ENCODE assay signal across 19 cellular contexts in genomic region chr14:51715742-51716141, GRCh38.
DNase-seq lines count a peak whose midpoint lies in the region; ATAC-seq and TF ChIP-seq lines count a peak whose summit lies in the region.
"Had no signal": no experiment of that assay in that cellular context is flagged by ENCODE, and none has a peak within 500 bp of the region (broad histone marks: within the 10 kb centered on the region; RNA-seq: fewer than 3 reads in every experiment).

No MANE protein-coding gene starts in this region.

- BruUV-seq in Caco-2 (replicated peaks; lab: Mats Ljungman, UMichigan) = no TSS peak

- no peak overlapping the region for H3K9ac ChIP-seq in endodermal cell (ENCODE audit: extremely low read depth, low read length, poor library complexity, severe bottlenecking)
- H3K9ac ChIP-seq in neural progenitor cell = no peak overlapping the region

- H3K9me3 Mint-ChIP-seq in Caco-2 (ENCODE audit: unreplicated experiment) (no peaks in the 10 kb centered on the region), endodermal cell (no peaks in the 10 kb centered on the region), neural progenitor cell (no peaks in the 10 kb centered on the region)
- H3K9me3 Mint-ChIP-seq: CD4-positive, CD25-positive, alpha-beta regulatory T cell had no signal

- H3K27ac Mint-ChIP-seq in Caco-2 (ENCODE audit: unreplicated experiment) (peak overlapping the region; percentile 63), endodermal cell (peak overlapping the region; percentile 63), neural progenitor cell (peak overlapping the region; percentile 53)

- H3K4me1 ChIP-seq in Caco-2 (peaks cover 20% of the 10 kb centered on the region), HEK293 (ENCODE audit: control insufficient read depth, insufficient read depth, low read length) (peaks cover 8% of the 10 kb centered on the region), endodermal cell (ENCODE audit: control insufficient read depth, insufficient read depth, low read length) (peaks cover 9% of the 10 kb centered on the region), neural progenitor cell (peaks cover 26% of the 10 kb centered on the region)
- H3K4me1 ChIP-seq: BE2C had no signal

- no peak overlapping the region for H3K27ac ChIP-seq in HEK293 (ENCODE audit: extremely low read depth, low read depth, low read length)
- no peak overlapping the region for H3K27ac ChIP-seq in endodermal cell (ENCODE audit: low read depth, low read length)
- no peak overlapping the region for H3K27ac ChIP-seq in neural progenitor cell
- no peak overlapping the region for H3K27ac ChIP-seq in RWPE1
- H3K27ac ChIP-seq: SJCRH30 had no signal

- no peaks in the 10 kb centered on the region for H4K20me1 ChIP-seq in neural progenitor cell (ENCODE audit: low read depth)

- H3K4me3 Mint-ChIP-seq in Caco-2 (ENCODE audit: unreplicated experiment) (peak overlapping the region; percentile 25), endodermal cell (peak overlapping the region; percentile 13), neural progenitor cell (peak overlapping the region; percentile 35)
- H3K4me3 Mint-ChIP-seq: CD4-positive, CD25-positive, alpha-beta regulatory T cell had no signal

- CTCF ChIA-PET in Caco-2 (lab: Charles Lee) = interaction anchor here (0.7 to 1.3 kb wide), 3 partner anchors 61 to 432 kb away, joined by 3 to 8 read pairs (median 5); partner anchors contain the start of gene FRMD6
- CTCF ChIA-PET in HEK293 (lab: Yijun Ruan, JAX) = interaction anchor here (0.6 to 1.3 kb wide), 5 partner anchors 21 to 777 kb away, joined by 3 to 4 read pairs (median 3); no protein-coding TSS in a partner anchor
- CTCF ChIA-PET in RWPE1 (lab: Yijun Ruan, JAX) = interaction anchor here (0.5 to 1.0 kb wide), 2 partner anchors 22 to 432 kb away, joined by 3 to 4 read pairs; no protein-coding TSS in a partner anchor

- H3K9me3 ChIP-seq in Caco-2 (no peaks in the 10 kb centered on the region), HEK293 (ENCODE audit: control insufficient read depth, insufficient read depth, low read depth, low read length) (no peaks in the 10 kb centered on the region), endodermal cell (ENCODE audit: control insufficient read depth, low read length) (no peaks in the 10 kb centered on the region), neural progenitor cell (ENCODE audit: low read depth) (no peaks in the 10 kb centered on the region)
- H3K9me3 ChIP-seq: BE2C, SJCRH30 had no signal

- WGBS in endodermal cell (ENCODE audit: insufficient coverage in 1 of 2, insufficient read length in 1 of 2), 2 experiments = 64% methylated on average over 2 of the region's 2 CpGs; no CpG with 5 or more reads in 1 of the 2 experiments

- no peak for TF ChIP-seq CTCF in Caco-2 (IDR thresholded peaks at IDR 0.05; ENCODE audit: insufficient read depth in 1 of 2, low read depth in 1 of 2, low read length in 1 of 2, severe bottlenecking in 1 of 2, unreplicated experiment in 1 of 2)
- TF ChIP-seq CTCF in HEK293 (tag by site-specific recombination; IDR thresholded peaks at IDR 0.05) = no peak
- TF ChIP-seq CTCF in endodermal cell (conservative IDR thresholded peaks at IDR 0.05) = no peak
- TF ChIP-seq CTCF in neural progenitor cell (IDR thresholded peaks at IDR 0.05) = no peak
- TF ChIP-seq CTCF in RWPE1 (conservative IDR thresholded peaks at IDR 0.05; ENCODE audit: low read depth) = no peak

- intact Hi-C loops in Caco-2 (cut with micrococcal nuclease; ENCODE audit: unreplicated experiment) = loop anchor here (1.0 kb wide), 1 partner anchor 432 kb away; no protein-coding TSS in a partner anchor

- ATAC-seq in GM19452 (IDR thresholded peaks at IDR 0.05; ENCODE audit: unreplicated experiment) = no peak
- ATAC-seq: GM12878, HepG2 had no signal

- no peak overlapping the region for H2AFZ ChIP-seq in neural progenitor cell (replicated peaks)

- H3K36me3 Mint-ChIP-seq in Caco-2 (ENCODE audit: insufficient read depth, unreplicated experiment) = peaks cover 84% of the 10 kb centered on the region
- peaks cover 29% of the 10 kb centered on the region for H3K36me3 Mint-ChIP-seq in endodermal cell (ENCODE audit: low read depth)
- peaks cover 21% of the 10 kb centered on the region for H3K36me3 Mint-ChIP-seq in neural progenitor cell

- H3K4me2 ChIP-seq in neural progenitor cell = peak overlapping the region; percentile 52

- H3K79me2 ChIP-seq in neural progenitor cell (ENCODE audit: low read depth) = no peaks in the 10 kb centered on the region

- no peaks in the 10 kb centered on the region for H3K27me3 Mint-ChIP-seq in Caco-2 (ENCODE audit: insufficient read depth, unreplicated experiment)
- H3K27me3 Mint-ChIP-seq in endodermal cell (ENCODE audit: insufficient read depth) = no peaks in the 10 kb centered on the region
- H3K27me3 Mint-ChIP-seq in neural progenitor cell (ENCODE audit: insufficient read depth, low read depth) = no peaks in the 10 kb centered on the region

- peaks cover 23% of the 10 kb centered on the region for H3K4me1 Mint-ChIP-seq in Caco-2 (ENCODE audit: low read depth, unreplicated experiment)
- peaks cover 22% of the 10 kb centered on the region for H3K4me1 Mint-ChIP-seq in endodermal cell
- peaks cover 33% of the 10 kb centered on the region for H3K4me1 Mint-ChIP-seq in neural progenitor cell
- H3K4me1 Mint-ChIP-seq: CD4-positive, CD25-positive, alpha-beta regulatory T cell had no signal

- H3K4me3 ChIP-seq in Caco-2 (ENCODE audit: low read depth, low read length) (no peak overlapping the region), HEK293 (ENCODE audit: low read depth, low read length) (no peak overlapping the region), endodermal cell (ENCODE audit: low read length) (no peak overlapping the region), neural progenitor cell (no peak overlapping the region)
- H3K4me3 ChIP-seq: GM12878, SJCRH30 had no signal

- H3K27me3 ChIP-seq in Caco-2 (replicated peaks; ENCODE audit: control insufficient read depth, insufficient read depth, low read length) (no peaks in the 10 kb centered on the region), endodermal cell (ENCODE audit: control insufficient read depth, insufficient read depth, low read length, poor library complexity, severe bottlenecking) (no peaks in the 10 kb centered on the region), neural progenitor cell (no peaks in the 10 kb centered on the region)
- H3K27me3 ChIP-seq: BE2C, SJCRH30 had no signal

- peak; percentile 31 to 55 for DNase-seq in Caco-2
- DNase-seq in endodermal cell = peak; percentile 57
- DNase-seq in neural progenitor cell (ENCODE audit: low spot score) = peak; percentile 47
- DNase-seq in activated T-cell treated with anti-CD3 and anti-CD28 coated beads, Interleukin-2, amount 50 U/mL, for 48 hours = no peak
- no peak for DNase-seq in COLO829 (ENCODE audit: low spot score)
- no peak for DNase-seq in RWPE1 (ENCODE audit: low spot score)
- DNase-seq: BE2C; CD4-positive, CD25-positive, alpha-beta regulatory T cell; GOT3; KG1; NCI-H2029; NCI-H446 treated with DMSO at 0.1 percent for 48 hours; NCI-H774; RPMI8226; SJCRH30 had no signal

- POLR2A ChIA-PET in Caco-2 (lab: Charles Lee) = interaction anchor here (1.6 kb wide), 1 partner anchor 63 kb away, joined by 6 read pairs; the partner anchor contains the start of gene FRMD6
- POLR2A ChIA-PET in HEK293 (lab: Yijun Ruan, JAX) = no interaction called here
- POLR2A ChIA-PET in RWPE1 (lab: Yijun Ruan, JAX; ENCODE audit: low non-redundant PET) = no interaction called here

- no peaks in the 10 kb centered on the region for H3F3A ChIP-seq in neural progenitor cell (ENCODE audit: low read depth)

- peaks cover 1% of the 10 kb centered on the region; the same call in 1 of the 2 replicates for H3K36me3 ChIP-seq in Caco-2 (ENCODE audit: control insufficient read depth, insufficient read depth, low read length)
- H3K36me3 ChIP-seq in HEK293 (ENCODE audit: control insufficient read depth in 2 of 2, insufficient read depth in 1 of 2, low read length in 2 of 2) = peaks cover 8 to 49% of the 10 kb centered on the region in 2 experiments; a peak in 2 of 3 replicates
- H3K36me3 ChIP-seq in endodermal cell (ENCODE audit: control insufficient read depth, insufficient read depth, low read length) = peaks cover 55% of the 10 kb centered on the region
- no peaks in the 10 kb centered on the region for H3K36me3 ChIP-seq in neural progenitor cell

TF ChIP-seq in HEK293, 187 proteins besides CTCF, POLR2A, EP300 and RAD21:
- TF ChIP-seq ZNF624 (tag by site-specific recombination; IDR thresholded peaks at IDR 0.05) (no peak), ZBTB1 (tag by site-specific recombination; IDR thresholded peaks at IDR 0.05) (no peak), KLF7 (tag by site-specific recombination; IDR thresholded peaks at IDR 0.05; ENCODE audit: borderline replicate concordance) (no peak), ZNF311 (tag by site-specific recombination; IDR thresholded peaks at IDR 0.05; ENCODE audit: borderline replicate concordance) (no peak), GLIS1 (tag by site-specific recombination; IDR thresholded peaks at IDR 0.05) (peak; percentile 58)

Comparison
In these comparisons a context has a peak if more than half of its experiments do, and no peak if none do; other contexts are left out.
1. DNase-seq: peak in Caco-2 (2 of 2), endodermal cell (single experiment) and neural progenitor cell (single experiment); none in activated T-cell treated with anti-CD3 and anti-CD28 coated beads, Interleukin-2, amount 50 U/mL, for 48 hours (0 of 2), COLO829 (single experiment) and RWPE1 (single experiment).
2. Peak in every context shown above with its lines, with median percentiles within 50 percentile points of each other: H3K27ac Mint-ChIP-seq and H3K4me3 Mint-ChIP-seq.